ENCODE assay signal across 16 cellular contexts in genomic region chr7:30975257-30975899, GRCh38. TPM values are rescaled to one million over a fixed set of nuclear protein-coding genes. Genes with fewer than 3 reads are reported as not detected.
DNase-seq lines count a peak whose midpoint lies in the region; ATAC-seq and TF ChIP-seq lines count a peak whose summit lies in the region.
"Had no signal": no experiment of that assay in that cellular context is flagged by ENCODE, and none has a peak within 500 bp of the region (broad histone marks: within the 10 kb centered on the region; RNA-seq: fewer than 3 reads in every experiment).

No MANE protein-coding gene starts in this region.

- no peaks in the 10 kb centered on the region for H3K36me3 Mint-ChIP-seq in WTC11

- POLR2A ChIA-PET in WTC11 (lab: Charles Lee), result interaction anchor here (1.9 kb wide), 1 partner anchor 37 kb away, joined by 5 read pairs; no protein-coding TSS in a partner anchor

- H3K27ac Mint-ChIP-seq in WTC11, result no peak overlapping the region
- H3K27ac Mint-ChIP-seq: activated CD4-positive, alpha-beta T cell treated with anti-CD3 and anti-CD28 coated beads, Interleukin-2, amount 10 ng/mL, durations not matched to agents 7 days and 5 days had no signal

- H3K4me3 Mint-ChIP-seq in WTC11, result no peak overlapping the region
- H3K4me3 Mint-ChIP-seq: activated CD4-positive, alpha-beta T cell treated with anti-CD3 and anti-CD28 coated beads, Interleukin-2, amount 10 ng/mL, durations not matched to agents 7 days and 5 days had no signal

- DNase-seq in ecto neural progenitor cell (ENCODE audit: low spot score), result peak; percentile 36
- no peak for DNase-seq in WTC11 (ENCODE audit: low spot score)
- DNase-seq in NCI-H1048 (lab: John Stamatoyannopoulos, UW), result no peak
- DNase-seq in SHP77 treated with DMSO at 0.1 percent for 48 hours (lab: John Stamatoyannopoulos, UW), result no peak
- DNase-seq: activated naive CD4-positive, alpha-beta T cell treated with anti-CD3 and anti-CD28 coated beads, Interleukin-2, amount 50 U/mL, for 16 hours; activated T-cell treated with anti-CD3 and anti-CD28 coated beads, Interleukin-2, amount 50 U/mL, for 1 hour; GF-D8 had no signal

- peak; percentile 5 for ATAC-seq in GM19035 (IDR thresholded peaks at IDR 0.05; ENCODE audit: unreplicated experiment)
- ATAC-seq in GM21786 (IDR thresholded peaks at IDR 0.05; ENCODE audit: unreplicated experiment), result peak; percentile 2
- peak; percentile 16 for ATAC-seq in HG03432 (IDR thresholded peaks at IDR 0.05; ENCODE audit: unreplicated experiment)
- no peak for ATAC-seq in WTC11
- ATAC-seq in activated CD4-positive, CD25-positive, alpha-beta regulatory T cell treated with anti-CD3 and anti-CD28 coated beads, Interleukin-2, amount 50 U/mL, for 24 hours, result no peak

- peaks cover 8% of the 10 kb centered on the region for H3K4me1 Mint-ChIP-seq in WTC11

- H3K9me3 Mint-ChIP-seq in WTC11, result no peaks in the 10 kb centered on the region
- H3K9me3 Mint-ChIP-seq: activated CD4-positive, alpha-beta T cell treated with anti-CD3 and anti-CD28 coated beads, Interleukin-2, amount 10 ng/mL, durations not matched to agents 7 days and 5 days had no signal

- TF ChIP-seq CTCF in WTC11 (IDR thresholded peaks at IDR 0.05), result no peak

- H3K27me3 Mint-ChIP-seq in WTC11 (ENCODE audit: low read depth), result no peaks in the 10 kb centered on the region; the same call in 1 of the 2 replicates

- CTCF ChIA-PET in WTC11 (lab: Charles Lee), result interaction anchor here (0.6 to 8.0 kb wide), 17 partner anchors 9 to 208 kb away, joined by 3 to 107 read pairs (median 3); partner anchors contain the start of gene ADCYAP1R1

TF ChIP-seq in WTC11, 78 proteins besides CTCF, POLR2A, EP300 and RAD21 (continues in another document):
- TF ChIP-seq, protein P1, sequence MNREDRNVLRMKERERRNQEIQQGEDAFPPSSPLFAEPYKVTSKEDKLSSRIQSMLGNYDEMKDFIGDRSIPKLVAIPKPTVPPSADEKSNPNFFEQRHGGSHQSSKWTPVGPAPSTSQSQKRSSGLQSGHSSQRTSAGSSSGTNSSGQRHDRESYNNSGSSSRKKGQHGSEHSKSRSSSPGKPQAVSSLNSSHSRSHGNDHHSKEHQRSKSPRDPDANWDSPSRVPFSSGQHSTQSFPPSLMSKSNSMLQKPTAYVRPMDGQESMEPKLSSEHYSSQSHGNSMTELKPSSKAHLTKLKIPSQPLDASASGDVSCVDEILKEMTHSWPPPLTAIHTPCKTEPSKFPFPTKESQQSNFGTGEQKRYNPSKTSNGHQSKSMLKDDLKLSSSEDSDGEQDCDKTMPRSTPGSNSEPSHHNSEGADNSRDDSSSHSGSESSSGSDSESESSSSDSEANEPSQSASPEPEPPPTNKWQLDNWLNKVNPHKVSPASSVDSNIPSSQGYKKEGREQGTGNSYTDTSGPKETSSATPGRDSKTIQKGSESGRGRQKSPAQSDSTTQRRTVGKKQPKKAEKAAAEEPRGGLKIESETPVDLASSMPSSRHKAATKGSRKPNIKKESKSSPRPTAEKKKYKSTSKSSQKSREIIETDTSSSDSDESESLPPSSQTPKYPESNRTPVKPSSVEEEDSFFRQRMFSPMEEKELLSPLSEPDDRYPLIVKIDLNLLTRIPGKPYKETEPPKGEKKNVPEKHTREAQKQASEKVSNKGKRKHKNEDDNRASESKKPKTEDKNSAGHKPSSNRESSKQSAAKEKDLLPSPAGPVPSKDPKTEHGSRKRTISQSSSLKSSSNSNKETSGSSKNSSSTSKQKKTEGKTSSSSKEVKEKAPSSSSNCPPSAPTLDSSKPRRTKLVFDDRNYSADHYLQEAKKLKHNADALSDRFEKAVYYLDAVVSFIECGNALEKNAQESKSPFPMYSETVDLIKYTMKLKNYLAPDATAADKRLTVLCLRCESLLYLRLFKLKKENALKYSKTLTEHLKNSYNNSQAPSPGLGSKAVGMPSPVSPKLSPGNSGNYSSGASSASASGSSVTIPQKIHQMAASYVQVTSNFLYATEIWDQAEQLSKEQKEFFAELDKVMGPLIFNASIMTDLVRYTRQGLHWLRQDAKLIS (CRISPR knock-in tag; IDR thresholded peaks at IDR 0.05; ENCODE audit: borderline replicate concordance), result no peak
- TF ChIP-seq ZNF512 (CRISPR knock-in tag; IDR thresholded peaks at IDR 0.05; ENCODE audit: borderline replicate concordance) (no peak), RORB (CRISPR knock-in tag; IDR thresholded peaks at IDR 0.05) (no peak), ATF2 (CRISPR knock-in tag; IDR thresholded peaks at IDR 0.05; ENCODE audit: borderline replicate concordance, low read depth) (no peak), FOXK1 (CRISPR knock-in tag; IDR thresholded peaks at IDR 0.05) (no peak), ZMAT4 (CRISPR knock-in tag; IDR thresholded peaks at IDR 0.05) (no peak), SMAD4 (CRISPR knock-in tag; IDR thresholded peaks at IDR 0.05) (no peak), MLX (CRISPR knock-in tag; IDR thresholded peaks at IDR 0.05) (no peak), ERG (CRISPR knock-in tag; IDR thresholded peaks at IDR 0.05) (no peak), ZNF671 (CRISPR knock-in tag; IDR thresholded peaks at IDR 0.05) (no peak)
- TF ChIP-seq, protein P2, sequence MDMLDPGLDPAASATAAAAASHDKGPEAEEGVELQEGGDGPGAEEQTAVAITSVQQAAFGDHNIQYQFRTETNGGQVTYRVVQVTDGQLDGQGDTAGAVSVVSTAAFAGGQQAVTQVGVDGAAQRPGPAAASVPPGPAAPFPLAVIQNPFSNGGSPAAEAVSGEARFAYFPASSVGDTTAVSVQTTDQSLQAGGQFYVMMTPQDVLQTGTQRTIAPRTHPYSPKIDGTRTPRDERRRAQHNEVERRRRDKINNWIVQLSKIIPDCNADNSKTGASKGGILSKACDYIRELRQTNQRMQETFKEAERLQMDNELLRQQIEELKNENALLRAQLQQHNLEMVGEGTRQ (CRISPR knock-in tag; IDR thresholded peaks at IDR 0.05), result no peak

RNA-seq across cellular contexts. Expression of gene GHRHR, which starts 11.6 kb away (rescaled TPM):
- total RNA-seq in WTC11 (2021), result 4.0 to 6.6 TPM (median 5.0 TPM) in 3 replicates
- total RNA-seq: activated CD4-positive, alpha-beta T cell treated with anti-CD3 and anti-CD28 coated beads, Interleukin-2, amount 10 ng/mL, durations not matched to agents 7 days and 5 days; epithelial cell of proximal tubule; left ventricle myocardium superior; SJSA1; thoracic aorta had no signal

Comparison
In these comparisons a context has a peak if more than half of its experiments do, and no peak if none do; other contexts are left out.
1. ATAC-seq: peak in GM19035 (single experiment), GM21786 (single experiment) and HG03432 (single experiment); none in WTC11 (single experiment) and activated CD4-positive, CD25-positive, alpha-beta regulatory T cell treated with anti-CD3 and anti-CD28 coated beads, Interleukin-2, amount 50 U/mL, for 24 hours (0 of 2).